Comparison of ENCODE assay signal across 15 cellular contexts in genomic region chr7:123751816-123752215, GRCh38. TPM values are rescaled to one million over a fixed set of nuclear protein-coding genes. Genes with fewer than 3 reads are reported as not detected.
A peak's percentile ranks its signal among the peaks of the same experiment; 100 is the strongest.
DNase-seq lines count a peak whose midpoint lies in the region; ATAC-seq and TF ChIP-seq lines count a peak whose summit lies in the region.
"Had no signal": no experiment of that assay in that cellular context is flagged by ENCODE, and none has a peak within 500 bp of the region (broad histone marks: within the 10 kb centered on the region; RNA-seq: fewer than 3 reads in every experiment).

No MANE protein-coding gene starts in this region.

- no peak overlapping the region for H3K9ac ChIP-seq in HUES64 (ENCODE audit: low read depth, low read length)
- H3K9ac ChIP-seq in iPS-15b (ENCODE audit: low read depth, low read length), result no peak overlapping the region

- peak overlapping the region; percentile 96 for H3K4me3 ChIP-seq in ACC112 (ENCODE audit: low read depth, low read length)
- no peak overlapping the region for H3K4me3 ChIP-seq in HUES64 (ENCODE audit: low read length)
- H3K4me3 ChIP-seq in ascending aorta, result peak overlapping the region in 1 of 2 donors; percentile 5
- peak overlapping the region; percentile 9 for H3K4me3 ChIP-seq in iPS-15b (ENCODE audit: low read depth, low read length)
- H3K4me3 ChIP-seq: gastroesophageal sphincter, MG63, SJSA1 had no signal

- H3K27me3 ChIP-seq in ACC112 (ENCODE audit: insufficient read depth, low read length) (no peaks in the 10 kb centered on the region), HUES64 (ENCODE audit: insufficient read depth, low read length) (no peaks in the 10 kb centered on the region), ascending aorta (no peaks in the 10 kb centered on the region), iPS-15b (ENCODE audit: control insufficient read depth, insufficient read depth, low read length) (no peaks in the 10 kb centered on the region)
- H3K27me3 ChIP-seq: gastroesophageal sphincter, MG63, SJSA1 had no signal

- no peak overlapping the region for H2AFZ ChIP-seq in ACC112 (ENCODE audit: low read length, unreplicated experiment)

- peaks cover 24% of the 10 kb centered on the region for H3K79me2 ChIP-seq in ACC112 (ENCODE audit: control insufficient read depth, insufficient read depth, low read length, unreplicated experiment)

- H3K9me3 ChIP-seq in HUES64 (ENCODE audit: insufficient read depth, low read depth, low read length), result no peaks in the 10 kb centered on the region
- H3K9me3 ChIP-seq in ascending aorta, result no peaks in the 10 kb centered on the region
- no peaks in the 10 kb centered on the region for H3K9me3 ChIP-seq in iPS-15b (ENCODE audit: control insufficient read depth, insufficient read depth, low read length)
- H3K9me3 ChIP-seq: gastroesophageal sphincter, MG63, psoas muscle, SJSA1 had no signal

- H3K27ac ChIP-seq in ACC112 (ENCODE audit: low read depth, low read length) (peak overlapping the region; percentile 54), HUES64 (ENCODE audit: low read depth, low read length) (0 out of 2 replicates have a peak overlapping the region, but pooled peaks have one; percentile 4), ascending aorta (peak overlapping the region; percentile 19 to 45)
- H3K27ac ChIP-seq: psoas muscle, SJSA1, VCaP had no signal

- ATAC-seq in HG03039 (IDR thresholded peaks at IDR 0.05; ENCODE audit: unreplicated experiment) (no peak), HG02623 (IDR thresholded peaks at IDR 0.05; ENCODE audit: unreplicated experiment) (no peak)
- ATAC-seq: gastroesophageal sphincter, psoas muscle had no signal

- no CpG with 5 or more reads among the region's 1 CpG for WGBS in HUES64

- intact Hi-C loops in ascending aorta (cut with DNase I), result no loop called here

- no peak for DNase-seq in ascending aorta (ENCODE audit: low spot score in 2 of 2)
- DNase-seq in anterior cingulate cortex (lab: John Stamatoyannopoulos, UW), result no peak
- DNase-seq in GF-D8 (lab: John Stamatoyannopoulos, UW), result no peak
- DNase-seq: amniotic stem cell, H9, MG63, psoas muscle had no signal

- no peak for TF ChIP-seq CTCF in ascending aorta (IDR thresholded peaks at IDR 0.05)

- H3K36me3 ChIP-seq in ACC112 (ENCODE audit: insufficient read depth, low read length) (no peaks in the 10 kb centered on the region), HUES64 (ENCODE audit: insufficient read depth, low read length) (no peaks in the 10 kb centered on the region), ascending aorta (no peaks in the 10 kb centered on the region), iPS-15b (ENCODE audit: control insufficient read depth, insufficient read depth, low read length) (no peaks in the 10 kb centered on the region)
- H3K36me3 ChIP-seq: gastroesophageal sphincter, MG63 had no signal

- H3K4me1 ChIP-seq in ACC112 (ENCODE audit: control insufficient read depth, insufficient read depth, low read length, unreplicated experiment) (peaks cover 33% of the 10 kb centered on the region), HUES64 (ENCODE audit: insufficient read depth, low read length) (peaks cover 36% of the 10 kb centered on the region), ascending aorta (peaks cover 0 to 18% of the 10 kb centered on the region in 2 donors), iPS-15b (ENCODE audit: control insufficient read depth, insufficient read depth, low read length) (peaks cover 9% of the 10 kb centered on the region)

RNA-seq across cellular contexts. Expression of gene WASL, which starts 3.0 kb away (rescaled TPM):
- 27.2 TPM for polyA plus RNA-seq in HUES64 (2013, experiment 1 of 2)
- 27.8 TPM for polyA plus RNA-seq in HUES64 (2013, experiment 2 of 2)
- 23.7 TPM for total RNA-seq in ascending aorta

Comparison
In these comparisons a context has a peak if more than half of its experiments do, and no peak if none do; other contexts are left out.
1. H3K27ac ChIP-seq: peak in every context shown above with its lines; median percentile 54 in ACC112; 32 in ascending aorta; 4 in HUES64.